ENCODE assay signal across 15 cellular contexts in genomic region chr2:200482194-200482593, GRCh38.
DNase-seq lines count a peak whose midpoint lies in the region; ATAC-seq lines count a peak whose summit lies in the region.
"Had no signal": no experiment of that assay in that cellular context is flagged by ENCODE, and none has a peak within 500 bp of the region (broad histone marks: within the 10 kb centered on the region; RNA-seq: fewer than 3 reads in every experiment).

No MANE protein-coding gene starts in this region.

- ATAC-seq in GM18858 (IDR thresholded peaks at IDR 0.05; ENCODE audit: unreplicated experiment), result peak; percentile 47
- peak; percentile 50 for ATAC-seq in GM21381 (IDR thresholded peaks at IDR 0.05; ENCODE audit: unreplicated experiment)
- peak; percentile 65 for ATAC-seq in HG03108 (IDR thresholded peaks at IDR 0.05; ENCODE audit: unreplicated experiment)

- DNase-seq in foreskin melanocyte, result peak; percentile 31
- no peak for DNase-seq in NCI-H1436 treated with DMSO at 0.1 percent for 48 hours (lab: John Stamatoyannopoulos, UW)
- DNase-seq in activated CD8-positive, alpha-beta memory T cell treated with anti-CD3 and anti-CD28 coated beads for 24 hours, result no peak
- no peak for DNase-seq in NCI-H187 (lab: John Stamatoyannopoulos, UW)
- DNase-seq in stimulated activated CD4-positive, alpha-beta T cell treated with anti-CD3 and anti-CD28 coated beads, Interleukin-2, amount 100 ng/mL, for 48 hours, result no peak
- DNase-seq: activated CD8-positive, alpha-beta memory T cell treated with anti-CD3 and anti-CD28 coated beads, Interleukin-2, amount 50 U/mL, for 4 hours; head of caudate nucleus; left colon; MG63; naive B cell; NCI-H2107; stomach had no signal
